15 cellular contexts compared by ENCODE assay signal in the genomic region with DNA sequence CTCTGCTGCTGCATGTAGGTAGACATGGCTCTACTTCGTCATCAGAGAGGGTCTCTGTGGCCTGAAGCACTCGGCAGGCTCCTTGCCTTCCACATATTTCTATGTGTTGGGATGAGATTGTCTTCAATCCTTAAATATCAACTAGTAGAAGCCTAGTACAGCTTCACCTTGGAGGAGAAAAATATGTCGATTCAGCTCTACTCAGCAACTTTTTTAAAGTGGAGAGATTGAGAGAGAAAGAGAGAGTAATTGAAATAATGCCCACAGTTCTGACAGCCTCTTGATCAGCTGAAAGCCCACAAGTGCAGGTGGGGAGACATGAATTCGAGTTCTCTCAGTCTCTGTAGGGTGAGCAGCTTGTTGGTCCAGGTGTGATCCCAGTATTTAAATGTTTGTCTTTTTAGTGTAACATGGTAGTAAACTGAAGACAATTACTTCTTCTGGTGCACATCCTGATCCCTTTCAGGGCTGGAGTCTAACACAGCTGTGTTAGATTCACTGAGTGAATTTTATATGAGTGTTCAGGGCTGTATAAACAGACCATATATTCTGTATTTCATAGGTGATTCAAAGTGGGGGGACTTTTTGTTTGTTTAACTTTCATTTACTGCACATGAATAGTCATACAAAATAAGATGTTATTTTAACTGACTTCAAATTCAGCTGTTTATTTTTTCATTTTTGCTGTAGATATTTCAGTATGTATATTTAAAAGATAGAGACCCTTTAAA.
DNase-seq lines count a peak whose midpoint lies in the region; ATAC-seq and TF ChIP-seq lines count a peak whose summit lies in the region.
"Had no signal": no experiment of that assay in that cellular context is flagged by ENCODE, and none has a peak within 500 bp of the region (broad histone marks: within the 10 kb centered on the region; RNA-seq: fewer than 3 reads in every experiment).

No MANE protein-coding gene starts in this region.

- H3K4me3 Mint-ChIP-seq in activated T-helper 17 cell treated with anti-CD3 and anti-CD28 coated beads, Interleukin-2, amount 50 U/mL, for 72 hours, result no peak overlapping the region
- H3K4me3 Mint-ChIP-seq in natural killer cell treated with Interleukin-12 subunit alpha and Interleukin-12 subunit beta and Interleukin-15 and Interleukin-18, amount 100 ng/mL, for 72 hours, result no peak overlapping the region

- 67 to 83% methylated on average over 2 to 4 of the region's 4 CpGs for WGBS in transverse colon (ENCODE audit: low coverage in 1 of 2), 2 donors

- H3K27me3 ChIP-seq in DOHH2 (ENCODE audit: control insufficient read depth, low read length) (no peaks in the 10 kb centered on the region), transverse colon (no peaks in the 10 kb centered on the region), gastrocnemius medialis (no peaks in the 10 kb centered on the region)
- H3K27me3 ChIP-seq: BLaER1 treated with 17β-estradiol and CSF1 and Interleukin-3, amounts not matched to agents 10 nM and 100 nM; gastroesophageal sphincter had no signal

- H3K4me1 Mint-ChIP-seq in activated T-helper 17 cell treated with anti-CD3 and anti-CD28 coated beads, Interleukin-2, amount 50 U/mL, for 72 hours, result peaks cover 38% of the 10 kb centered on the region
- H3K4me1 Mint-ChIP-seq in natural killer cell treated with Interleukin-12 subunit alpha and Interleukin-12 subunit beta and Interleukin-15 and Interleukin-18, amount 100 ng/mL, for 72 hours (ENCODE audit: low read depth in 2 of 2), result peaks cover 41 to 50% of the 10 kb centered on the region in 2 donors

- H3K9me3 Mint-ChIP-seq in activated T-helper 17 cell treated with anti-CD3 and anti-CD28 coated beads, Interleukin-2, amount 50 U/mL, for 72 hours, result no peaks in the 10 kb centered on the region
- H3K9me3 Mint-ChIP-seq in natural killer cell treated with Interleukin-12 subunit alpha and Interleukin-12 subunit beta and Interleukin-15 and Interleukin-18, amount 100 ng/mL, for 72 hours, result no peaks in the 10 kb centered on the region

- peak overlapping the region; percentile 55 for H3K27ac Mint-ChIP-seq in activated T-helper 17 cell treated with anti-CD3 and anti-CD28 coated beads, Interleukin-2, amount 50 U/mL, for 72 hours
- peak overlapping the region; percentile 16 to 63 for H3K27ac Mint-ChIP-seq in natural killer cell treated with Interleukin-12 subunit alpha and Interleukin-12 subunit beta and Interleukin-15 and Interleukin-18, amount 100 ng/mL, for 72 hours

- no peak for DNase-seq in natural killer cell treated with Interleukin-12 subunit alpha and Interleukin-12 subunit beta and Interleukin-15 and Interleukin-18, amount 100 ng/mL, for 72 hours (ENCODE audit: low spot score)
- DNase-seq in transverse colon, result no peak
- no peak for DNase-seq in gastrocnemius medialis
- DNase-seq: activated naive CD4-positive, alpha-beta T cell treated with anti-CD3 and anti-CD28 coated beads, Interleukin-2, amount 50 U/mL, for 16 hours; caudate nucleus; DND-41; mesenchymal stem cell; NCI-H1694 treated with DMSO at 0.1 percent for 48 hours; stimulated activated naive CD4-positive, alpha-beta T cell had no signal

- no peak for TF ChIP-seq EP300 in transverse colon (IDR thresholded peaks at IDR 0.05; ENCODE audit: low read depth)

- H3K36me3 ChIP-seq in DOHH2 (ENCODE audit: control insufficient read depth, low read length), result peaks cover 65% of the 10 kb centered on the region
- H3K36me3 ChIP-seq in transverse colon, result no peaks in the 10 kb centered on the region
- no peaks in the 10 kb centered on the region for H3K36me3 ChIP-seq in gastrocnemius medialis
- H3K36me3 ChIP-seq: gastroesophageal sphincter had no signal

- peaks cover 71% of the 10 kb centered on the region for H3F3A ChIP-seq in DOHH2 (ENCODE audit: control insufficient read depth, insufficient read depth)

- H3K27ac ChIP-seq in DOHH2 (ENCODE audit: low read depth, low read length) (peak overlapping the region; percentile 95), transverse colon (peak overlapping the region in 1 of 4 donors; percentile 25), gastrocnemius medialis (no peak overlapping the region)
- H3K27ac ChIP-seq: gastroesophageal sphincter had no signal

- intact Hi-C loops in transverse colon (cut with DNase I; ENCODE audit: low total_unique reads) (no loop called here), gastrocnemius medialis (cut with DNase I; ENCODE audit: low total_unique reads) (no loop called here)

- TF ChIP-seq CTCF in DOHH2 (IDR thresholded peaks at IDR 0.05; ENCODE audit: low read depth, low read length, poor library complexity, severe bottlenecking) (no peak), transverse colon (IDR thresholded peaks at IDR 0.05) (no peak), gastrocnemius medialis (IDR thresholded peaks at IDR 0.05 in 4 of 5, conservative IDR thresholded peaks at IDR 0.05 in 1 of 5) (no peak)

- peaks cover 87% of the 10 kb centered on the region for H3K79me2 ChIP-seq in DOHH2 (ENCODE audit: control insufficient read depth, low read length)

- no peaks in the 10 kb centered on the region for H3K9me2 ChIP-seq in DOHH2 (replicated peaks; ENCODE audit: control insufficient read depth, low read length)

- TF ChIP-seq POLR2A in transverse colon (IDR thresholded peaks at IDR 0.05), result no peak
- TF ChIP-seq POLR2A in gastrocnemius medialis (IDR thresholded peaks at IDR 0.05), result no peak

- ATAC-seq in HG02798 (IDR thresholded peaks at IDR 0.05; ENCODE audit: poor library complexity, unreplicated experiment) (peak; percentile 57), HG03139 (IDR thresholded peaks at IDR 0.05; ENCODE audit: unreplicated experiment) (no peak), gastrocnemius medialis (no peak)
- ATAC-seq in activated T-helper 17 cell treated with anti-CD3 and anti-CD28 coated beads, Interleukin-2, amount 50 U/mL, for 72 hours (replicated peaks), result no peak
- ATAC-seq in natural killer cell treated with Interleukin-12 subunit alpha and Interleukin-12 subunit beta and Interleukin-15 and Interleukin-18, amount 100 ng/mL, for 72 hours, result no peak
- ATAC-seq: gastroesophageal sphincter had no signal

- H3K9me3 ChIP-seq in DOHH2 (ENCODE audit: control insufficient read depth, insufficient read depth, low read length), result no peaks in the 10 kb centered on the region
- no peaks in the 10 kb centered on the region for H3K9me3 ChIP-seq in transverse colon
- no peaks in the 10 kb centered on the region for H3K9me3 ChIP-seq in gastrocnemius medialis
- H3K9me3 ChIP-seq: gastroesophageal sphincter had no signal

- peak overlapping the region; percentile 51 for H3K4me3 ChIP-seq in DOHH2 (ENCODE audit: low read length)
- no peak overlapping the region for H3K4me3 ChIP-seq in transverse colon
- no peak overlapping the region for H3K4me3 ChIP-seq in gastrocnemius medialis
- H3K4me3 ChIP-seq: BLaER1 treated with 17β-estradiol and CSF1 and Interleukin-3, amounts not matched to agents 10 nM and 100 nM; gastroesophageal sphincter had no signal

- H3K36me3 Mint-ChIP-seq in activated T-helper 17 cell treated with anti-CD3 and anti-CD28 coated beads, Interleukin-2, amount 50 U/mL, for 72 hours (ENCODE audit: low read depth), result peaks cover 41% of the 10 kb centered on the region
- peaks cover 11% of the 10 kb centered on the region for H3K36me3 Mint-ChIP-seq in natural killer cell treated with Interleukin-12 subunit alpha and Interleukin-12 subunit beta and Interleukin-15 and Interleukin-18, amount 100 ng/mL, for 72 hours

- peak overlapping the region; percentile 76 for H3K4me2 ChIP-seq in DOHH2 (ENCODE audit: low read length)

- no peaks in the 10 kb centered on the region for H4K20me1 ChIP-seq in DOHH2 (ENCODE audit: control insufficient read depth, insufficient read depth, low read depth, low read length)

- in situ Hi-C loops in transverse colon (cut with MboI; ENCODE audit: low pct_ligation_motif_present in 1 of 4, low pct_unique_long_range_greater_than_20kb in 1 of 4, low sequenced_read_pairs in 3 of 4) (no loop called here), gastrocnemius medialis (cut with MboI; ENCODE audit: low sequenced_read_pairs in 4 of 4) (no loop called here)

- H3K27me3 Mint-ChIP-seq in activated T-helper 17 cell treated with anti-CD3 and anti-CD28 coated beads, Interleukin-2, amount 50 U/mL, for 72 hours, result no peaks in the 10 kb centered on the region
- no peaks in the 10 kb centered on the region for H3K27me3 Mint-ChIP-seq in natural killer cell treated with Interleukin-12 subunit alpha and Interleukin-12 subunit beta and Interleukin-15 and Interleukin-18, amount 100 ng/mL, for 72 hours

- peaks cover 91% of the 10 kb centered on the region for H3K4me1 ChIP-seq in DOHH2 (ENCODE audit: control insufficient read depth, low read length)
- H3K4me1 ChIP-seq in transverse colon, result peaks cover 0 to 3% (median 0%) of the 10 kb centered on the region in 4 donors
- H3K4me1 ChIP-seq in gastrocnemius medialis, result peaks cover 14 to 17% of the 10 kb centered on the region in 2 donors
- H3K4me1 ChIP-seq: gastroesophageal sphincter had no signal
